In genomic region chr10:77819210-77820140, GRCh38 we compare ENCODE assay signal across 22 cellular contexts.
DNase-seq lines count a peak whose midpoint lies in the region; ATAC-seq and TF ChIP-seq lines count a peak whose summit lies in the region.
"Had no signal": no experiment of that assay in that cellular context is flagged by ENCODE, and none has a peak within 500 bp of the region (broad histone marks: within the 10 kb centered on the region; RNA-seq: fewer than 3 reads in every experiment).

No MANE protein-coding gene starts in this region.

- H3K36me3 ChIP-seq in BLaER1 treated with 17β-estradiol and CSF1 and Interleukin-3, amounts not matched to agents 10 nM and 100 nM, result peaks cover 26 to 58% (median 49%) of the 10 kb centered on the region in 11 experiments; a peak in 21 of 22 replicates
- H3K36me3 ChIP-seq in mesenchymal stem cell (ENCODE audit: control insufficient read depth in 1 of 2, insufficient read depth in 2 of 2, low read depth in 1 of 2, low read length in 2 of 2) (peaks cover 70 to 90% of the 10 kb centered on the region in 2 experiments), adrenal gland (replicated peaks in 1 of 2) (peaks cover 0 to 99% of the 10 kb centered on the region in 2 donors)

- no peak overlapping the region for H3K4ac ChIP-seq in mesenchymal stem cell (ENCODE audit: low read depth in 1 of 2, low read length in 2 of 2)

- H3K36me3 Mint-ChIP-seq in T-helper 17 cell (ENCODE audit: low read depth), result no peaks in the 10 kb centered on the region
- no peaks in the 10 kb centered on the region for H3K36me3 Mint-ChIP-seq in activated naive CD8-positive, alpha-beta T cell treated with anti-CD3 and anti-CD28 coated beads, Interleukin-2, amount 50 U/mL, for 24 hours (ENCODE audit: low read depth)
- H3K36me3 Mint-ChIP-seq: CD4-positive, CD25-positive, alpha-beta regulatory T cell had no signal

- peak overlapping the region; percentile 9 for H2AK5ac ChIP-seq in mesenchymal stem cell (ENCODE audit: low read length, severe bottlenecking)

- no peak overlapping the region for H3K14ac ChIP-seq in mesenchymal stem cell (ENCODE audit: low read length in 2 of 2)

- no peak overlapping the region for H2BK5ac ChIP-seq in mesenchymal stem cell (ENCODE audit: low read depth, low read length, poor library complexity, severe bottlenecking)

- H3K18ac ChIP-seq in mesenchymal stem cell (ENCODE audit: low read depth in 1 of 2, low read length in 2 of 2), result no peak overlapping the region

- H3K79me1 ChIP-seq in mesenchymal stem cell (replicated peaks; ENCODE audit: low read length, poor library complexity, severe bottlenecking), result peaks cover 6% of the 10 kb centered on the region

- H3K9me3 Mint-ChIP-seq in activated naive CD8-positive, alpha-beta T cell treated with anti-CD3 and anti-CD28 coated beads, Interleukin-2, amount 50 U/mL, for 24 hours, result no peaks in the 10 kb centered on the region
- H3K9me3 Mint-ChIP-seq: CD4-positive, CD25-positive, alpha-beta regulatory T cell; IgD-negative memory B cell had no signal

- no peak overlapping the region for H2AFZ ChIP-seq in mesenchymal stem cell (ENCODE audit: low read depth, low read length)

- H2BK120ac ChIP-seq in mesenchymal stem cell (ENCODE audit: low read depth, low read length), result no peak overlapping the region

- no peak overlapping the region for H4K91ac ChIP-seq in mesenchymal stem cell (ENCODE audit: low read length)

- H3K27me3 ChIP-seq in BLaER1 treated with 17β-estradiol and CSF1 and Interleukin-3, amounts not matched to agents 10 nM and 100 nM, result no peaks in the 10 kb centered on the region
- H3K27me3 ChIP-seq in mesenchymal stem cell (ENCODE audit: control insufficient read depth in 1 of 2, insufficient read depth in 1 of 2, low read length in 2 of 2) (no peaks in the 10 kb centered on the region), adrenal gland (no peaks in the 10 kb centered on the region)

- intact Hi-C loops in adrenal gland (cut with DNase I), result no loop called here

- H3K4me3 ChIP-seq in BLaER1 treated with 17β-estradiol and CSF1 and Interleukin-3, amounts not matched to agents 10 nM and 100 nM, result no peak overlapping the region
- no peak overlapping the region for H3K4me3 ChIP-seq in mesenchymal stem cell (ENCODE audit: insufficient read depth in 1 of 2, low read depth in 1 of 2, low read length in 2 of 2)
- no peak overlapping the region for H3K4me3 ChIP-seq in adrenal gland
- H3K4me3 ChIP-seq: A549 had no signal

- peak overlapping the region; percentile 72 for H3K27ac Mint-ChIP-seq in T-helper 17 cell
- H3K27ac Mint-ChIP-seq in activated naive CD8-positive, alpha-beta T cell treated with anti-CD3 and anti-CD28 coated beads, Interleukin-2, amount 50 U/mL, for 24 hours, result no peak overlapping the region
- H3K27ac Mint-ChIP-seq: B cell; CD4-positive, CD25-positive, alpha-beta regulatory T cell; IgD-negative memory B cell had no signal

- H2BK12ac ChIP-seq in mesenchymal stem cell (ENCODE audit: low read length in 2 of 2), result no peak overlapping the region

- H3K27me3 Mint-ChIP-seq in T-helper 17 cell, result no peaks in the 10 kb centered on the region
- H3K27me3 Mint-ChIP-seq in activated naive CD8-positive, alpha-beta T cell treated with anti-CD3 and anti-CD28 coated beads, Interleukin-2, amount 50 U/mL, for 24 hours, result no peaks in the 10 kb centered on the region
- H3K27me3 Mint-ChIP-seq: B cell; CD4-positive, CD25-positive, alpha-beta regulatory T cell; IgD-negative memory B cell had no signal

- TF ChIP-seq CTCF in adrenal gland (IDR thresholded peaks at IDR 0.05), result no peak

- H3K27ac ChIP-seq in BLaER1 treated with 17β-estradiol and CSF1 and Interleukin-3, amounts not matched to agents 10 nM and 100 nM, result no peak overlapping the region
- peak overlapping the region; percentile 50 for H3K27ac ChIP-seq in epithelial cell of prostate
- no peak overlapping the region for H3K27ac ChIP-seq in mesenchymal stem cell (ENCODE audit: low read length, poor library complexity, severe bottlenecking)
- no peak overlapping the region for H3K27ac ChIP-seq in adrenal gland
- H3K27ac ChIP-seq: A549 had no signal

- H3K4me2 ChIP-seq in BLaER1 treated with 17β-estradiol and CSF1 and Interleukin-3, amounts not matched to agents 10 nM and 100 nM, result peak overlapping the region in 8 of 11 experiments; percentile 66 to 93 (median 85); a peak in 16 of 22 replicates
- no peak overlapping the region for H3K4me2 ChIP-seq in mesenchymal stem cell (ENCODE audit: low read length, poor library complexity, severe bottlenecking)
- H3K4me2 ChIP-seq: A549 had no signal

- 88% methylated on average over 17 of the region's 21 CpGs for WGBS in mesenchymal stem cell
- 91 to 96% (median 94%) methylated on average over 10 to 21 of the region's 21 CpGs for WGBS in adrenal gland, 4 donors

- H3K9me3 ChIP-seq in BLaER1 treated with 17β-estradiol and CSF1 and Interleukin-3, amounts not matched to agents 10 nM and 100 nM (replicated peaks in 1 of 11), result no peaks in the 10 kb centered on the region
- no peaks in the 10 kb centered on the region for H3K9me3 ChIP-seq in T-helper 17 cell (ENCODE audit: control insufficient read depth, low read length, poor library complexity, severe bottlenecking)
- H3K9me3 ChIP-seq in mesenchymal stem cell (ENCODE audit: control insufficient read depth, low read length), result no peaks in the 10 kb centered on the region
- no peaks in the 10 kb centered on the region for H3K9me3 ChIP-seq in adrenal gland (replicated peaks in 1 of 3)
- H3K9me3 ChIP-seq: A549 had no signal

- DNase-seq in T-helper 17 cell (no peak), epithelial cell of prostate (ENCODE audit: low read depth, low spot score) (peak; percentile 34), mesenchymal stem cell (no peak), adrenal gland (no peak), NCI-H187 (lab: John Stamatoyannopoulos, UW) (no peak)
- no peak for DNase-seq in activated naive CD8-positive, alpha-beta T cell treated with anti-CD3 and anti-CD28 coated beads, Interleukin-2, amount 50 U/mL, for 24 hours
- DNase-seq: CD4-positive, CD25-positive, alpha-beta regulatory T cell; EL; GF-D8; MV-4-11; NCI-H1105 treated with DMSO at 0.1 percent for 48 hours; NCI-H1694; NCI-H2081 treated with DMSO at 0.1 percent for 48 hours; NCI-H2171 treated with DMSO at 0.1 percent for 48 hours; NCI-H524 treated with DMSO at 0.1 percent for 48 hours; OCI-M1; SHP77 treated with DMSO at 0.1 percent for 48 hours had no signal

- no peak overlapping the region for H3K4me3 Mint-ChIP-seq in T-helper 17 cell
- H3K4me3 Mint-ChIP-seq in activated naive CD8-positive, alpha-beta T cell treated with anti-CD3 and anti-CD28 coated beads, Interleukin-2, amount 50 U/mL, for 24 hours, result no peak overlapping the region
- H3K4me3 Mint-ChIP-seq: B cell; CD4-positive, CD25-positive, alpha-beta regulatory T cell; IgD-negative memory B cell had no signal

- no peak overlapping the region for H4K8ac ChIP-seq in mesenchymal stem cell (ENCODE audit: low read length)

- H3K9ac ChIP-seq in BLaER1 treated with 17β-estradiol and CSF1 and Interleukin-3, amounts not matched to agents 10 nM and 100 nM, result no peak overlapping the region
- H3K9ac ChIP-seq in mesenchymal stem cell (ENCODE audit: low read length), result no peak overlapping the region

- peaks cover 0 to 17% (median 7%) of the 10 kb centered on the region in 11 experiments; a peak in 9 of 22 replicates for H4K20me1 ChIP-seq in BLaER1 treated with 17β-estradiol and CSF1 and Interleukin-3, amounts not matched to agents 10 nM and 100 nM

- peaks cover 5% of the 10 kb centered on the region for H3K4me1 Mint-ChIP-seq in T-helper 17 cell
- peaks cover 6% of the 10 kb centered on the region for H3K4me1 Mint-ChIP-seq in activated naive CD8-positive, alpha-beta T cell treated with anti-CD3 and anti-CD28 coated beads, Interleukin-2, amount 50 U/mL, for 24 hours
- H3K4me1 Mint-ChIP-seq: B cell; CD4-positive, CD25-positive, alpha-beta regulatory T cell; IgD-negative memory B cell had no signal

- H3K23ac ChIP-seq in mesenchymal stem cell (ENCODE audit: low read length in 2 of 2), result no peak overlapping the region

- no peak for ATAC-seq in T-helper 17 cell
- ATAC-seq in activated naive CD8-positive, alpha-beta T cell treated with anti-CD3 and anti-CD28 coated beads, Interleukin-2, amount 50 U/mL, for 24 hours, result no peak
- no peak; the same call in 2 of the 3 replicates for ATAC-seq in SK-N-SH treated with all-trans-retinoic acid at 6 μM for 48 hours
- ATAC-seq: A549 had no signal

- no peak overlapping the region for H2BK15ac ChIP-seq in mesenchymal stem cell (ENCODE audit: low read depth, poor library complexity, severe bottlenecking)

- peaks cover 7 to 47% (median 32%) of the 10 kb centered on the region in 10 experiments; a peak in 18 of 20 replicates for H3K4me1 ChIP-seq in BLaER1 treated with 17β-estradiol and CSF1 and Interleukin-3, amounts not matched to agents 10 nM and 100 nM
- H3K4me1 ChIP-seq in mesenchymal stem cell (ENCODE audit: control insufficient read depth, insufficient read depth, low read depth, low read length), result peaks cover 30% of the 10 kb centered on the region
- no peaks in the 10 kb centered on the region for H3K4me1 ChIP-seq in adrenal gland (replicated peaks in 1 of 2)
- H3K4me1 ChIP-seq: A549 had no signal

- no peak for TF ChIP-seq POLR2A in adrenal gland (IDR thresholded peaks at IDR 0.05)

TF ChIP-seq in SK-N-SH treated with all-trans-retinoic acid at 6 μM for 48 hours, 23 proteins besides CTCF, POLR2A, EP300 and RAD21 (continues in another document):
- no peak for TF ChIP-seq GLIS3 (CRISPR knock-in tag; IDR thresholded peaks at IDR 0.05)
- no peak for TF ChIP-seq RARB (CRISPR knock-in tag; IDR thresholded peaks at IDR 0.05)
- TF ChIP-seq, protein P1, sequence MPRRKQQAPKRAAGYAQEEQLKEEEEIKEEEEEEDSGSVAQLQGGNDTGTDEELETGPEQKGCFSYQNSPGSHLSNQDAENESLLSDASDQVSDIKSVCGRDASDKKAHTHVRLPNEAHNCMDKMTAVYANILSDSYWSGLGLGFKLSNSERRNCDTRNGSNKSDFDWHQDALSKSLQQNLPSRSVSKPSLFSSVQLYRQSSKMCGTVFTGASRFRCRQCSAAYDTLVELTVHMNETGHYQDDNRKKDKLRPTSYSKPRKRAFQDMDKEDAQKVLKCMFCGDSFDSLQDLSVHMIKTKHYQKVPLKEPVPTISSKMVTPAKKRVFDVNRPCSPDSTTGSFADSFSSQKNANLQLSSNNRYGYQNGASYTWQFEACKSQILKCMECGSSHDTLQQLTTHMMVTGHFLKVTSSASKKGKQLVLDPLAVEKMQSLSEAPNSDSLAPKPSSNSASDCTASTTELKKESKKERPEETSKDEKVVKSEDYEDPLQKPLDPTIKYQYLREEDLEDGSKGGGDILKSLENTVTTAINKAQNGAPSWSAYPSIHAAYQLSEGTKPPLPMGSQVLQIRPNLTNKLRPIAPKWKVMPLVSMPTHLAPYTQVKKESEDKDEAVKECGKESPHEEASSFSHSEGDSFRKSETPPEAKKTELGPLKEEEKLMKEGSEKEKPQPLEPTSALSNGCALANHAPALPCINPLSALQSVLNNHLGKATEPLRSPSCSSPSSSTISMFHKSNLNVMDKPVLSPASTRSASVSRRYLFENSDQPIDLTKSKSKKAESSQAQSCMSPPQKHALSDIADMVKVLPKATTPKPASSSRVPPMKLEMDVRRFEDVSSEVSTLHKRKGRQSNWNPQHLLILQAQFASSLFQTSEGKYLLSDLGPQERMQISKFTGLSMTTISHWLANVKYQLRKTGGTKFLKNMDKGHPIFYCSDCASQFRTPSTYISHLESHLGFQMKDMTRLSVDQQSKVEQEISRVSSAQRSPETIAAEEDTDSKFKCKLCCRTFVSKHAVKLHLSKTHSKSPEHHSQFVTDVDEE (CRISPR knock-in tag; IDR thresholded peaks at IDR 0.05), result no peak
- no peak for TF ChIP-seq ZNF8 (CRISPR knock-in tag; IDR thresholded peaks at IDR 0.05)
